In genomic region chr1:231421971-231422797, GRCh38 we compare ENCODE assay signal across 8 cellular contexts. TPM values are rescaled to one million over a fixed set of nuclear protein-coding genes. Genes with fewer than 3 reads are reported as not detected.
DNase-seq lines count a peak whose midpoint lies in the region; ATAC-seq and TF ChIP-seq lines count a peak whose summit lies in the region.

Gene EGLN1 (minus strand): TSS chr1:231422287. CDS start chr1:231421888, 399 bp downstream.

- 0 to 1% methylated on average over 60 to 69 of the region's 104 CpGs for WGBS in mesodermal cell (ENCODE audit: insufficient coverage in 2 of 2), 2 experiments

- peaks cover 40% of the 10 kb centered on the region for H3K4me1 Mint-ChIP-seq in activated CD8-positive, alpha-beta memory T cell treated with anti-CD3 and anti-CD28 coated beads, Interleukin-2, amount 10 ng/mL, durations not matched to agents 7 days and 5 days

- peak; percentile 26 for TF ChIP-seq CTCF in GM20000 (IDR thresholded peaks at IDR 0.05; ENCODE audit: extremely low read depth, missing control alignments)

- H3K4me3 ChIP-seq in endocrine pancreas (ENCODE audit: control insufficient read depth, insufficient read depth, low read length) (peak within 1 kb of the TSS; percentile 95), mesodermal cell (ENCODE audit: extremely low read depth, insufficient read depth, low read length, poor library complexity, severe bottlenecking) (peak within 1 kb of the TSS; percentile 73)

- no peaks in the 10 kb centered on the region for H3K27me3 ChIP-seq in endocrine pancreas (ENCODE audit: control insufficient read depth, insufficient read depth, low read length)

- peak; percentile 77 for DNase-seq in COR-L47 (lab: John Stamatoyannopoulos, UW)
- DNase-seq in GM20000 (ENCODE audit: low spot score) = peak; percentile 96
- DNase-seq in HS-5 (ENCODE audit: low read depth) = peak; percentile 78
- peak; percentile 80 for DNase-seq in NOMO-1 treated with dmso at 0.1 percent for 144 hours (lab: John Stamatoyannopoulos, UW; ENCODE audit: unreplicated experiment)
- peak; percentile 87 for DNase-seq in activated CD8-positive, alpha-beta memory T cell treated with anti-CD3 and anti-CD28 coated beads, Interleukin-2, amount 10 ng/mL, durations not matched to agents 7 days and 5 days
- peak; percentile 59 for DNase-seq in stimulated activated CD8-positive, alpha-beta memory T cell treated with anti-CD3 and anti-CD28 coated beads, Interleukin-15, amount 100 ng/mL, for 24 hours (ENCODE audit: low read depth)

- CTCF ChIA-PET in activated CD8-positive, alpha-beta memory T cell treated with anti-CD3 and anti-CD28 coated beads, Interleukin-2, amount 10 ng/mL, durations not matched to agents 7 days and 5 days (lab: Charles Lee) = interaction anchor here (0.8 to 1.8 kb wide), 4 partner anchors 24 to 84 kb away, joined by 3 to 4 read pairs (median 3); partner anchors contain the start of genes EXOC8 and SPRTN

- peaks cover 18% of the 10 kb centered on the region for H3K4me1 ChIP-seq in endocrine pancreas (ENCODE audit: control insufficient read depth, insufficient read depth, low read length)
- peaks cover 29% of the 10 kb centered on the region for H3K4me1 ChIP-seq in mesodermal cell (ENCODE audit: control insufficient read depth, insufficient read depth, low read length, poor library complexity, severe bottlenecking)

- peaks cover 24% of the 10 kb centered on the region for H3K27me3 Mint-ChIP-seq in activated CD8-positive, alpha-beta memory T cell treated with anti-CD3 and anti-CD28 coated beads, Interleukin-2, amount 10 ng/mL, durations not matched to agents 7 days and 5 days

- ATAC-seq in activated CD8-positive, alpha-beta memory T cell treated with anti-CD3 and anti-CD28 coated beads, Interleukin-2, amount 10 ng/mL, durations not matched to agents 7 days and 5 days = peak; percentile 86

- no peaks in the 10 kb centered on the region for H3K9me3 Mint-ChIP-seq in activated CD8-positive, alpha-beta memory T cell treated with anti-CD3 and anti-CD28 coated beads, Interleukin-2, amount 10 ng/mL, durations not matched to agents 7 days and 5 days (ENCODE audit: low read depth)

- H3K9ac ChIP-seq in endocrine pancreas (ENCODE audit: control insufficient read depth, insufficient read depth, low read length) = peak within 1 kb of the TSS; percentile 90

- H3K27ac Mint-ChIP-seq in activated CD8-positive, alpha-beta memory T cell treated with anti-CD3 and anti-CD28 coated beads, Interleukin-2, amount 10 ng/mL, durations not matched to agents 7 days and 5 days = peak within 1 kb of the TSS; percentile 93

- no peaks in the 10 kb centered on the region for H3K36me3 ChIP-seq in endocrine pancreas (ENCODE audit: control insufficient read depth, insufficient read depth, low read length)
- no peaks in the 10 kb centered on the region for H3K36me3 ChIP-seq in mesodermal cell (ENCODE audit: control insufficient read depth, insufficient read depth, low read length)

- peaks cover 24% of the 10 kb centered on the region for H3K36me3 Mint-ChIP-seq in activated CD8-positive, alpha-beta memory T cell treated with anti-CD3 and anti-CD28 coated beads, Interleukin-2, amount 10 ng/mL, durations not matched to agents 7 days and 5 days

- H3K9me3 ChIP-seq in endocrine pancreas (ENCODE audit: control insufficient read depth, low read length) = no peaks in the 10 kb centered on the region
- no peaks in the 10 kb centered on the region for H3K9me3 ChIP-seq in mesodermal cell (ENCODE audit: control insufficient read depth, low read length)

- H3K27ac ChIP-seq in mesodermal cell (ENCODE audit: low read depth, low read length, severe bottlenecking) = peak within 1 kb of the TSS; percentile 86

- H3K4me3 Mint-ChIP-seq in activated CD8-positive, alpha-beta memory T cell treated with anti-CD3 and anti-CD28 coated beads, Interleukin-2, amount 10 ng/mL, durations not matched to agents 7 days and 5 days = peak within 1 kb of the TSS; percentile 88

RNA-seq across cellular contexts. Expression of gene EGLN1, which starts in this region (rescaled TPM):
- 10 to 100 TPM; 22.3 to 30.1 TPM for total RNA-seq in activated CD8-positive, alpha-beta memory T cell treated with anti-CD3 and anti-CD28 coated beads, Interleukin-2, amount 10 ng/mL, durations not matched to agents 7 days and 5 days
- polyA plus RNA-seq in mesodermal cell (2013, experiment 1 of 2) = 24.7 TPM
- 26.2 TPM for polyA plus RNA-seq in mesodermal cell (2013, experiment 2 of 2)

Comparison
In these comparisons a context has a peak if more than half of its experiments do, and no peak if none do; other contexts are left out.
1. Peak in every context shown above with its lines: DNase-seq, ATAC-seq, H3K4me3 ChIP-seq and H3K27ac ChIP-seq.